Comparison of ENCODE assay signal across 8 cellular contexts in genomic region chr2:11073251-11073650, GRCh38.
DNase-seq lines count a peak whose midpoint lies in the region; ATAC-seq and TF ChIP-seq lines count a peak whose summit lies in the region.

No MANE protein-coding gene starts in this region.

- H3K23ac ChIP-seq in IMR-90 (ENCODE audit: low read depth, low read length), result peak overlapping the region; percentile 86; the same call in 1 of the 2 replicates

- H3K27me3 ChIP-seq in DOHH2 (ENCODE audit: control insufficient read depth, low read length) (no peaks in the 10 kb centered on the region; the same call in 1 of the 2 replicates), IMR-90 (ENCODE audit: control insufficient read depth, insufficient read depth, low read length) (no peaks in the 10 kb centered on the region), WERI-Rb-1 (ENCODE audit: insufficient read depth, low read depth, severe bottlenecking) (no peaks in the 10 kb centered on the region)

- dilution Hi-C loops in IMR-90 (cut with HindIII; ENCODE audit: low sequenced_read_pairs, unreplicated experiment), result no loop called here

- H2BK15ac ChIP-seq in IMR-90 (ENCODE audit: low read depth, low read length), result peak overlapping the region; percentile 93

- H4K20me1 ChIP-seq in DOHH2 (ENCODE audit: control insufficient read depth, insufficient read depth, low read depth, low read length) (no peaks in the 10 kb centered on the region), IMR-90 (ENCODE audit: insufficient read depth, low read length) (no peaks in the 10 kb centered on the region)

- H2AFZ ChIP-seq in IMR-90 (replicated peaks; ENCODE audit: low read length, poor library complexity), result peak overlapping the region; percentile 87

- intact Hi-C loops in IMR-90 (cut with micrococcal nuclease), result loop anchor here (1.0 kb wide), 1 partner anchor 51 kb away; no protein-coding TSS in a partner anchor

- CTCF ChIA-PET in IMR-90 (lab: Yijun Ruan, JAX), result interaction anchor here (1.0 to 1.6 kb wide), 3 partner anchors 14 to 56 kb away, joined by 3 to 4 read pairs (median 3); no protein-coding TSS in a partner anchor

- POLR2A ChIA-PET in IMR-90 (lab: Charles Lee; ENCODE audit: unreplicated experiment), result no interaction called here

- peak overlapping the region; percentile 96 for H3K14ac ChIP-seq in IMR-90 (replicated peaks; ENCODE audit: low read depth, low read length)

- ATAC-seq in IMR-90 (ENCODE audit: low read depth) (peak; percentile 68), HG02885 (IDR thresholded peaks at IDR 0.05; ENCODE audit: poor library complexity, unreplicated experiment) (no peak), HG02571 (IDR thresholded peaks at IDR 0.05; ENCODE audit: unreplicated experiment) (no peak)

- H2BK120ac ChIP-seq in IMR-90 (ENCODE audit: low read depth, low read length), result peak overlapping the region; percentile 98

- H4K8ac ChIP-seq in IMR-90 (ENCODE audit: low read depth in 2 of 2, low read length in 2 of 2), result peak overlapping the region; percentile 95 to 99

- H3K79me1 ChIP-seq in IMR-90 (ENCODE audit: low read depth in 1 of 2, low read length in 2 of 2), result no peaks in the 10 kb centered on the region

- no TSS peak for BruUV-seq in IMR-90 (replicated peaks; lab: Mats Ljungman, UMichigan)

- 23% methylated on average over 4 of the region's 10 CpGs; no CpG with 5 or more reads in 1 of the 2 experiments for WGBS in IMR-90 (ENCODE audit: extremely low coverage in 2 of 2, insufficient read length in 1 of 2), 2 experiments

- H3K9me2 ChIP-seq in DOHH2 (replicated peaks; ENCODE audit: control insufficient read depth, low read length), result no peaks in the 10 kb centered on the region

- TF ChIP-seq CTCF in DOHH2 (IDR thresholded peaks at IDR 0.05; ENCODE audit: low read depth, low read length, poor library complexity, severe bottlenecking) (peak; percentile 73), IMR-90 (conservative IDR thresholded peaks at IDR 0.05; ENCODE audit: low read depth, low read length) (peak; percentile 46), WERI-Rb-1 (IDR thresholded peaks at IDR 0.05; ENCODE audit: low read depth, low read length) (peak; percentile 99)

- H3K36me3 ChIP-seq in DOHH2 (ENCODE audit: control insufficient read depth, low read length), result no peaks in the 10 kb centered on the region
- H3K36me3 ChIP-seq in IMR-90 (ENCODE audit: control insufficient read depth, insufficient read depth, low read length), result no peaks in the 10 kb centered on the region
- H3K36me3 ChIP-seq in WERI-Rb-1, result no peaks in the 10 kb centered on the region

- in situ Hi-C loops in IMR-90 (cut with MboI; ENCODE audit: low sequenced_read_pairs), result no loop called here

- peaks cover 18% of the 10 kb centered on the region for H3K9me1 ChIP-seq in IMR-90 (ENCODE audit: insufficient read depth, low read length)

- DNase-seq in IMR-90 (peak; percentile 50), WERI-Rb-1 (peak; percentile 83), iris pigment epithelial cell (ENCODE audit: low read depth) (peak; percentile 73), NCI-H2107 (lab: John Stamatoyannopoulos, UW) (no peak), occipital lobe (lab: John Stamatoyannopoulos, UW) (no peak)

- peak overlapping the region; percentile 75 for H2AK9ac ChIP-seq in IMR-90 (replicated peaks; ENCODE audit: low read depth, low read length, poor library complexity)

- H3K4me3 ChIP-seq in DOHH2 (ENCODE audit: low read length) (no peak overlapping the region), IMR-90 (ENCODE audit: insufficient read depth, low read depth, low read length) (no peak overlapping the region), WERI-Rb-1 (ENCODE audit: low read depth, low read length) (no peak overlapping the region)

- no peaks in the 10 kb centered on the region for H3F3A ChIP-seq in DOHH2 (ENCODE audit: control insufficient read depth, insufficient read depth)

- H3K4me1 ChIP-seq in DOHH2 (ENCODE audit: control insufficient read depth, low read length) (no peaks in the 10 kb centered on the region), IMR-90 (ENCODE audit: control insufficient read depth, insufficient read depth, low read length) (peaks cover 12% of the 10 kb centered on the region)

- no peak overlapping the region for H3K4me2 ChIP-seq in DOHH2 (ENCODE audit: low read length)
- peak overlapping the region; percentile 66; the same call in 1 of the 2 replicates for H3K4me2 ChIP-seq in IMR-90 (ENCODE audit: low read depth, low read length)

- H4K5ac ChIP-seq in IMR-90 (ENCODE audit: low read depth, low read length), result peak overlapping the region; percentile 6

- H3K79me2 ChIP-seq in DOHH2 (ENCODE audit: control insufficient read depth, low read length), result no peaks in the 10 kb centered on the region

- H3K9ac ChIP-seq in IMR-90 (ENCODE audit: low read depth, low read length), result no peak overlapping the region

- peak overlapping the region; percentile 93 for H2BK20ac ChIP-seq in IMR-90 (ENCODE audit: low read depth, low read length)

- peak; percentile 42 for TF ChIP-seq RAD21 in IMR-90 (IDR thresholded peaks at IDR 0.05; ENCODE audit: low read length)

- peak overlapping the region; percentile 97 for H3K4ac ChIP-seq in IMR-90 (ENCODE audit: low read depth, low read length)

- H3K27ac ChIP-seq in DOHH2 (ENCODE audit: low read depth, low read length) (no peak overlapping the region), IMR-90 (ENCODE audit: insufficient read depth, low read length) (peak overlapping the region; percentile 90), WERI-Rb-1 (no peak overlapping the region)

- peak overlapping the region; percentile 91 for H2BK5ac ChIP-seq in IMR-90 (ENCODE audit: low read depth, low read length, poor library complexity, severe bottlenecking)

- peak overlapping the region; percentile 91; the same call in 1 of the 2 replicates for H3K56ac ChIP-seq in IMR-90 (ENCODE audit: extremely low read depth, insufficient read depth, low read length)

- H4K91ac ChIP-seq in IMR-90 (ENCODE audit: insufficient read depth, low read depth, low read length), result peak overlapping the region; percentile 96

- no peak for TF ChIP-seq POLR2A in IMR-90 (IDR thresholded peaks at IDR 0.05; ENCODE audit: low read depth, low read length)

- no peaks in the 10 kb centered on the region for H3K9me3 ChIP-seq in DOHH2 (ENCODE audit: control insufficient read depth, insufficient read depth, low read length)
- H3K9me3 ChIP-seq in IMR-90 (ENCODE audit: control insufficient read depth, insufficient read depth, low read length), result no peaks in the 10 kb centered on the region
- H3K9me3 ChIP-seq in WERI-Rb-1 (ENCODE audit: severe bottlenecking), result no peaks in the 10 kb centered on the region

- H3K18ac ChIP-seq in IMR-90 (ENCODE audit: low read depth, low read length), result peak overlapping the region; percentile 10

- H2AK5ac ChIP-seq in IMR-90 (ENCODE audit: low read depth, low read length), result peak overlapping the region; percentile 92

TF ChIP-seq in IMR-90, 13 proteins besides CTCF, POLR2A, EP300 and RAD21:
- no peak for TF ChIP-seq MAZ (IDR thresholded peaks at IDR 0.05; ENCODE audit: borderline replicate concordance, low read depth, low read length)
- no peak for TF ChIP-seq MXI1 (IDR thresholded peaks at IDR 0.05; ENCODE audit: borderline replicate concordance, low read depth, low read length)
- no peak for TF ChIP-seq FOS (IDR thresholded peaks at IDR 0.05; ENCODE audit: low read depth, low read length)
- TF ChIP-seq USF2 (IDR thresholded peaks at IDR 0.05; ENCODE audit: low read depth, low read length), result no peak
- no peak for TF ChIP-seq CEBPB (IDR thresholded peaks at IDR 0.05; ENCODE audit: low read depth, low read length)

Comparison
In these comparisons a context has a peak if more than half of its experiments do, and no peak if none do; other contexts are left out.
1. CTCF ChIP-seq: peak in every context shown above with its lines; median percentile 99 in WERI-Rb-1; 73 in DOHH2; 46 in IMR-90.
2. DNase-seq: peak in IMR-90 (single experiment), WERI-Rb-1 (single experiment) and iris pigment epithelial cell (single experiment); none in NCI-H2107 (single experiment) and occipital lobe (single experiment).